Comparison of ENCODE assay signal across 27 cellular contexts in the genomic region with DNA sequence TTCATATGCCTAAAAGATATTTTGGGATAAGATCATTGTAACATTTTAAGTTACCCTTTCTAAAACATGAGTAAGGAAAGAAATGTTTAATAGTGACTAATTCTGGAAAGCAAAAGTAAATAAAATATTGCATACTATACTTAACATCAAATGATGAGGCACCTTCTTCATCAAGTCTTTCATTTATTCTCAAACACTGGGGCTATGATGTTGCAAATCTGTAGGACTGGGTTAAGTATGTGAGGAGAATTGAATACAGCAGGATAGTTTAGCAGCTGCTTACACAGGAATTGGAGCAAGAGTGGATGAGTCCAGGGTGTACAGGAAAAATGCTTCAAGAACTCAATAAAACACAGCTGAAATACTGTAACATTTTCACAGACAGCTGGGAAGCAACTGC.
DNase-seq lines count a peak whose midpoint lies in the region; ATAC-seq and TF ChIP-seq lines count a peak whose summit lies in the region.
"Had no signal": no experiment of that assay in that cellular context is flagged by ENCODE, and none has a peak within 500 bp of the region (broad histone marks: within the 10 kb centered on the region; RNA-seq: fewer than 3 reads in every experiment).

No MANE protein-coding gene starts in this region.

- H3K27me3 ChIP-seq in GM23248 (replicated peaks; ENCODE audit: insufficient read depth), result no peaks in the 10 kb centered on the region
- H3K27me3 ChIP-seq in SJCRH30, result no peaks in the 10 kb centered on the region
- H3K27me3 ChIP-seq: adrenal gland, BE2C, suprapubic skin had no signal

- no peaks in the 10 kb centered on the region for H3K9me3 ChIP-seq in GM23248 (ENCODE audit: low read depth)
- H3K9me3 ChIP-seq in SJCRH30 (replicated peaks), result no peaks in the 10 kb centered on the region
- H3K9me3 ChIP-seq: adrenal gland, BE2C, suprapubic skin had no signal

- no peak overlapping the region for H3K4me2 ChIP-seq in GM23248 (ENCODE audit: unreplicated experiment)

- no peak overlapping the region for H2AFZ ChIP-seq in GM23248

- H3F3A ChIP-seq in GM23248 (ENCODE audit: insufficient read depth), result no peaks in the 10 kb centered on the region

- H3K27ac Mint-ChIP-seq in memory B cell (peak overlapping the region; percentile 24), progenitor cell of endocrine pancreas (peak overlapping the region; percentile 38)
- H3K27ac Mint-ChIP-seq: activated CD4-positive, alpha-beta memory T cell treated with anti-CD3 and anti-CD28 coated beads, Interleukin-2, amount 10 ng/mL, durations not matched to agents 7 days and 5 days; activated naive CD4-positive, alpha-beta T cell treated with anti-CD3 and anti-CD28 coated beads for 36 hours; CD8-positive, alpha-beta T cell; immature natural killer cell; T-helper 17 cell had no signal

- no peak overlapping the region for H3K9ac ChIP-seq in GM23248

- no peak for ATAC-seq in memory B cell (ENCODE audit: low read depth)
- ATAC-seq in HG02973 (IDR thresholded peaks at IDR 0.05; ENCODE audit: unreplicated experiment), result no peak
- ATAC-seq: CD8-positive, alpha-beta T cell; left lobe of liver; T-helper 17 cell had no signal

- H3K4me3 Mint-ChIP-seq in memory B cell (no peak overlapping the region), progenitor cell of endocrine pancreas (ENCODE audit: low read depth) (no peak overlapping the region)
- H3K4me3 Mint-ChIP-seq: activated CD4-positive, alpha-beta memory T cell treated with anti-CD3 and anti-CD28 coated beads, Interleukin-2, amount 10 ng/mL, durations not matched to agents 7 days and 5 days; activated naive CD4-positive, alpha-beta T cell treated with anti-CD3 and anti-CD28 coated beads for 36 hours; brain; CD8-positive, alpha-beta T cell; immature natural killer cell; T-helper 17 cell had no signal

- H3K4me1 Mint-ChIP-seq in memory B cell, result no peaks in the 10 kb centered on the region
- peaks cover 17% of the 10 kb centered on the region for H3K4me1 Mint-ChIP-seq in progenitor cell of endocrine pancreas (ENCODE audit: low read depth)
- H3K4me1 Mint-ChIP-seq: activated CD4-positive, alpha-beta memory T cell treated with anti-CD3 and anti-CD28 coated beads, Interleukin-2, amount 10 ng/mL, durations not matched to agents 7 days and 5 days; immature natural killer cell had no signal

- H3K36me3 ChIP-seq in GM23248 (ENCODE audit: low read depth) (no peaks in the 10 kb centered on the region), SJCRH30 (no peaks in the 10 kb centered on the region)
- H3K36me3 ChIP-seq: adrenal gland, BE2C had no signal

- H3K9me2 ChIP-seq in GM23248 (ENCODE audit: insufficient read depth), result no peaks in the 10 kb centered on the region

- no peak for TF ChIP-seq CTCF in progenitor cell of endocrine pancreas (IDR thresholded peaks at IDR 0.05; ENCODE audit: unreplicated experiment)

- peaks cover 31% of the 10 kb centered on the region for H3K36me3 Mint-ChIP-seq in memory B cell
- peaks cover 14% of the 10 kb centered on the region for H3K36me3 Mint-ChIP-seq in progenitor cell of endocrine pancreas (ENCODE audit: insufficient read depth)

- in situ Hi-C loops in GM23248 (cut with MboI), result no loop called here

- no peaks in the 10 kb centered on the region for H4K20me1 ChIP-seq in GM23248 (ENCODE audit: insufficient read depth)

- H3K27ac ChIP-seq in GM23248 (no peak overlapping the region), SJCRH30 (peak overlapping the region; percentile 68)
- H3K27ac ChIP-seq: adrenal gland, skin epidermis, suprapubic skin had no signal

- DNase-seq in GM23248, result peak; percentile 11
- DNase-seq in SJCRH30, result peak; percentile 10 to 44
- DNase-seq in memory B cell (ENCODE audit: low spot score in 2 of 2), result no peak
- no peak for DNase-seq in progenitor cell of endocrine pancreas (ENCODE audit: low spot score, unreplicated experiment)
- no peak for DNase-seq in germinal center (ENCODE audit: low spot score)
- DNase-seq in effector CD8-positive, alpha-beta T cell (lab: John Stamatoyannopoulos, UW), result no peak
- DNase-seq: activated CD4-positive, alpha-beta memory T cell treated with anti-CD3 and anti-CD28 coated beads, Interleukin-2, amount 10 ng/mL, durations not matched to agents 7 days and 5 days; activated CD4-positive, CD25-positive, alpha-beta regulatory T cell treated with anti-CD3 and anti-CD28 coated beads, Interleukin-2, amount 50 U/mL, for 72 hours; activated CD8-positive, alpha-beta memory T cell treated with anti-CD3 and anti-CD28 coated beads, Interleukin-2, amount 50 U/mL, for 48 hours; activated naive CD4-positive, alpha-beta T cell treated with anti-CD3 and anti-CD28 coated beads for 36 hours; adrenal gland; BE2C; CD8-positive, alpha-beta T cell; cerebellar nuclear complex; immature natural killer cell; mesenchymal stem cell; NCI-H1092; NCI-H1694 treated with DMSO at 0.1 percent for 48 hours; occipital lobe; OCI-M1; stimulated activated naive CD4-positive, alpha-beta T cell treated with Interleukin-2 at 50 U/mL for 16 hours; T-helper 17 cell had no signal

- H3K4me3 ChIP-seq in GM23248 (no peak overlapping the region), SJCRH30 (no peak overlapping the region)
- H3K4me3 ChIP-seq: adrenal gland, skin epidermis, suprapubic skin had no signal

- H3K9me3 Mint-ChIP-seq in memory B cell (peaks cover 12% of the 10 kb centered on the region), progenitor cell of endocrine pancreas (ENCODE audit: low read depth) (peaks cover 10% of the 10 kb centered on the region)
- H3K9me3 Mint-ChIP-seq: activated CD4-positive, alpha-beta memory T cell treated with anti-CD3 and anti-CD28 coated beads, Interleukin-2, amount 10 ng/mL, durations not matched to agents 7 days and 5 days; activated naive CD4-positive, alpha-beta T cell treated with anti-CD3 and anti-CD28 coated beads for 36 hours; CD8-positive, alpha-beta T cell; immature natural killer cell had no signal

- H3K4me1 ChIP-seq in GM23248 (ENCODE audit: insufficient read depth), result peaks cover 11% of the 10 kb centered on the region; the same call in 1 of the 2 replicates
- H3K4me1 ChIP-seq in SJCRH30, result peaks cover 19% of the 10 kb centered on the region
- H3K4me1 ChIP-seq: adrenal gland, BE2C, suprapubic skin had no signal

- H3K27me3 Mint-ChIP-seq in memory B cell, result no peaks in the 10 kb centered on the region
- H3K27me3 Mint-ChIP-seq in progenitor cell of endocrine pancreas, result no peaks in the 10 kb centered on the region
- H3K27me3 Mint-ChIP-seq: activated CD4-positive, alpha-beta memory T cell treated with anti-CD3 and anti-CD28 coated beads, Interleukin-2, amount 10 ng/mL, durations not matched to agents 7 days and 5 days; brain; T-helper 17 cell had no signal

- H3K79me2 ChIP-seq in GM23248 (ENCODE audit: insufficient read depth), result no peaks in the 10 kb centered on the region

Comparison
In these comparisons a context has a peak if more than half of its experiments do, and no peak if none do; other contexts are left out.
1. DNase-seq: peak in GM23248 (single experiment) and SJCRH30 (2 of 2); none in memory B cell (0 of 2), progenitor cell of endocrine pancreas (single experiment), germinal center (single experiment) and effector CD8-positive, alpha-beta T cell (single experiment).